Comparison of ENCODE assay signal across 1 cellular context in the genomic region with DNA sequence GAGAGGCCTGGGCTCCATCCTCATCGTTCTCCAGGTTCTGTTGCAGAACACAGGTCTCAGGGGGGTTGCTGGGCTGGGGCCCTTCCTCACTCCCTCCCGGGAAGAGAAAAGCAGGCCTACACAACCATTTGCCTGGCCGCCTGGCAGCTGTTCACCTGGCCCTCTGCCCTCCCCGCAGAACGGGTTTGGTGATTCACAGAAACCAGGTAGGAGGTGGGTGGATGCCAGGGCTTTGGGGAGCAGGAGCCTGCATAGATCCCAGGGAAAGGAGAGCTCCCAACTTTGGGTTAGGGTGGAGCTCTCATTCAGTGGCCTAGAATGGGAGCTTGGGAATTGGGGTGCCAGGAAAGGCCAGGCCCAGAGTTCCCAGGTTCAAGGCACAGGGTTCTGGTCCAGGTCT.
TF ChIP-seq lines count a peak whose summit lies in the region.

No MANE protein-coding gene starts in this region.

TF ChIP-seq in SK-N-SH, 30 proteins besides CTCF, POLR2A, EP300 and RAD21 (continued from another document):
- TF ChIP-seq, protein P1, sequence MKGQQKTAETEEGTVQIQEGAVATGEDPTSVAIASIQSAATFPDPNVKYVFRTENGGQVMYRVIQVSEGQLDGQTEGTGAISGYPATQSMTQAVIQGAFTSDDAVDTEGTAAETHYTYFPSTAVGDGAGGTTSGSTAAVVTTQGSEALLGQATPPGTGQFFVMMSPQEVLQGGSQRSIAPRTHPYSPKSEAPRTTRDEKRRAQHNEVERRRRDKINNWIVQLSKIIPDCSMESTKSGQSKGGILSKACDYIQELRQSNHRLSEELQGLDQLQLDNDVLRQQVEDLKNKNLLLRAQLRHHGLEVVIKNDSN (IDR thresholded peaks at IDR 0.05; ENCODE audit: borderline replicate concordance, low read depth), result no peak
- TF ChIP-seq EZH2phosphoT487 (IDR thresholded peaks at IDR 0.05; ENCODE audit: borderline replicate concordance, low read depth) (no peak), YY1 (IDR thresholded peaks at IDR 0.05; ENCODE audit: low read depth) (no peak), RFX5 (IDR thresholded peaks at IDR 0.05; ENCODE audit: low read length) (no peak), RCOR1 (IDR thresholded peaks at IDR 0.05; ENCODE audit: low read length) (no peak), NRF1 (IDR thresholded peaks at IDR 0.05; ENCODE audit: low read depth, low read length) (no peak), NFIC (IDR thresholded peaks at IDR 0.05; ENCODE audit: borderline replicate concordance) (no peak), GATA2 (CRISPR knock-in tag; IDR thresholded peaks at IDR 0.05) (no peak), FOXJ3 (CRISPR knock-in tag; IDR thresholded peaks at IDR 0.05) (no peak), GABPA (IDR thresholded peaks at IDR 0.05; ENCODE audit: low read depth) (no peak), ELF1 (IDR thresholded peaks at IDR 0.05) (no peak)
- TF ChIP-seq, protein P2, sequence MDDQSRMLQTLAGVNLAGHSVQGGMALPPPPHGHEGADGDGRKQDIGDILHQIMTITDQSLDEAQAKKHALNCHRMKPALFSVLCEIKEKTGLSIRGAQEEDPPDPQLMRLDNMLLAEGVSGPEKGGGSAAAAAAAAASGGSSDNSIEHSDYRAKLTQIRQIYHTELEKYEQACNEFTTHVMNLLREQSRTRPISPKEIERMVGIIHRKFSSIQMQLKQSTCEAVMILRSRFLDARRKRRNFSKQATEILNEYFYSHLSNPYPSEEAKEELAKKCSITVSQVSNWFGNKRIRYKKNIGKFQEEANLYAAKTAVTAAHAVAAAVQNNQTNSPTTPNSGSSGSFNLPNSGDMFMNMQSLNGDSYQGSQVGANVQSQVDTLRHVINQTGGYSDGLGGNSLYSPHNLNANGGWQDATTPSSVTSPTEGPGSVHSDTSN (IDR thresholded peaks at IDR 0.05), result no peak
- TF ChIP-seq, protein P3, sequence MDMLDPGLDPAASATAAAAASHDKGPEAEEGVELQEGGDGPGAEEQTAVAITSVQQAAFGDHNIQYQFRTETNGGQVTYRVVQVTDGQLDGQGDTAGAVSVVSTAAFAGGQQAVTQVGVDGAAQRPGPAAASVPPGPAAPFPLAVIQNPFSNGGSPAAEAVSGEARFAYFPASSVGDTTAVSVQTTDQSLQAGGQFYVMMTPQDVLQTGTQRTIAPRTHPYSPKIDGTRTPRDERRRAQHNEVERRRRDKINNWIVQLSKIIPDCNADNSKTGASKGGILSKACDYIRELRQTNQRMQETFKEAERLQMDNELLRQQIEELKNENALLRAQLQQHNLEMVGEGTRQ (IDR thresholded peaks at IDR 0.05; ENCODE audit: borderline replicate concordance, low read depth, low read length), result no peak
